Comparison of ENCODE assay signal across 22 cellular contexts in the genomic region with DNA sequence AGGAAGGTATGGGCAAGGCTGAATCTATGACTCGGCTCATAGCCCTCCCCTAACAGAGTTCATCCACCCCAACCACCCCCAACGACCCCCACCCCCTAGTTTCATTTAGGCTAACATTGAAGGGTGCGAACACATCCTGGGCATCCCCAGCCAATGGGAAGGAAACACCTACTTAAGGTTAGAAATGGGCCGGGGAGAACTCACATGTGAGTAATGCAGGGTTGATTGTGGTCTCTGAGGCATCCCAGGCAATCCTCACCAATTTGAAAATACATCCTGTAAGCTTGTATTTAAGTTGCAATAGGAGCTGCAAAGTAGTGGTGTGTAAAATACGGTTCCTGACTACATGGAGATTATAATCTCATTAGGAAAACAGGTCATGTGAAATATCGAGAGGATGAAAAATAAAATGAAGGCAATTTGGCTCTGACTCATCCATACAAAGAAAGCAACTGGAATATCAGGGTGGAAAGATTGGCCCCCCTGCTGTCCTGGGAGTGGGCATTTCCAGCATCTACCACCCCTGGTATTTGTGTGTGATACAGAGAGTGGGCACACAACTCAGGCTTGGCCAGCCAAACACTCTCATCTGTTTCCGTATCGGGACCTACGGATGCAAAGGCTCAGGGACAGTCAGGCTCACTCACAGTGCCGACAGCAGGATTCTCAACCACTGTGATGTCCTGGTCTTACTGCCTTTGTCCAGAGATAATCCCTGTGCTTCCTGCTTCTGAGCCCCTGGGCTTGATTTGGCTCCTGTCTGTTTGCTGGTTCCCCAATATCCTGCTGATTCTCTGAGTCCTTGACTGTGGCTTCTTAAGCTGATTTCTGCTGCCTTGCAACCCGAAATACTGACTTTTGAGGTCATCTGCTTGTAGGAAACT.
DNase-seq lines count a peak whose midpoint lies in the region; FAIRE-seq and TF ChIP-seq lines count a peak whose summit lies in the region.
"Had no signal": no experiment of that assay in that cellular context is flagged by ENCODE, and none has a peak within 500 bp of the region (broad histone marks: within the 10 kb centered on the region; RNA-seq: fewer than 3 reads in every experiment).

No MANE protein-coding gene starts in this region.

- no peak for TF ChIP-seq CTCF in GM12865 (IDR thresholded peaks at IDR 0.05; ENCODE audit: insufficient read depth, low read depth, low read length, missing control alignments)
- TF ChIP-seq CTCF in endothelial cell of umbilical vein (IDR thresholded peaks at IDR 0.05; ENCODE audit: extremely low read depth in 1 of 2, insufficient read depth in 1 of 2, low read depth in 1 of 2, low read length in 2 of 2): no peak
- no peak for TF ChIP-seq CTCF in osteoblast (IDR thresholded peaks at IDR 0.05; ENCODE audit: extremely low read depth, low read depth, low read length)
- no peak for TF ChIP-seq CTCF in ovary (IDR thresholded peaks at IDR 0.05)

- H3K4me2 ChIP-seq in endothelial cell of umbilical vein (ENCODE audit: insufficient read depth, low read length) (no peak overlapping the region), osteoblast (ENCODE audit: insufficient read depth, low read length) (no peak overlapping the region)
- H3K4me2 ChIP-seq: hepatocyte had no signal

- H3K79me2 ChIP-seq in endothelial cell of umbilical vein (ENCODE audit: control insufficient read depth, insufficient read depth, low read length) (no peaks in the 10 kb centered on the region), osteoblast (ENCODE audit: insufficient read depth, low read length) (no peaks in the 10 kb centered on the region)
- H3K79me2 ChIP-seq: hepatocyte had no signal

- H3K4me3 ChIP-seq in GM12865 (ENCODE audit: low read depth, low read length): no peak overlapping the region
- H3K4me3 ChIP-seq in endothelial cell of umbilical vein (replicated peaks in 1 of 3; ENCODE audit: insufficient read depth in 1 of 3, low read depth in 1 of 3, low read length in 3 of 3): no peak overlapping the region
- H3K4me3 ChIP-seq in osteoblast (ENCODE audit: insufficient read depth, low read length): no peak overlapping the region
- no peak overlapping the region for H3K4me3 ChIP-seq in effector memory CD4-positive, alpha-beta T cell (ENCODE audit: insufficient read depth, low read depth, low read length, poor library complexity, severe bottlenecking)
- H3K4me3 ChIP-seq in ovary: no peak overlapping the region
- H3K4me3 ChIP-seq: breast epithelium, hepatocyte, MG63, mucosa of descending colon, right lobe of liver had no signal

- peak; percentile 7 for DNase-seq in GM12865 (ENCODE audit: low read depth)
- DNase-seq in RPMI7951 (ENCODE audit: low read depth): peak; percentile 71
- DNase-seq in endothelial cell of umbilical vein (ENCODE audit: low read depth, low spot score): peak; percentile 13
- peak; percentile 59 for DNase-seq in osteoblast (ENCODE audit: insufficient read length, low spot score, missing footprints)
- no peak for DNase-seq in effector memory CD4-positive, alpha-beta T cell
- DNase-seq in NCI-H1092 (lab: John Stamatoyannopoulos, UW): no peak
- DNase-seq in ovary: no peak
- no peak for DNase-seq in T-helper 2 cell treated with Interferon-gamma antibody and Interleukin-4, amounts not matched to agents 5 μg/mL and 100 μg/mL, for 36 hours (ENCODE audit: low spot score)
- DNase-seq: activated CD4-positive, alpha-beta T cell treated with anti-CD3 and anti-CD28 coated beads, Interleukin-2, amount 10 ng/mL, durations not matched to agents 7 days and 5 days; CD8-positive, alpha-beta memory T cell; DMS79 treated with DMSO at 0.1 percent for 48 hours; left cardiac atrium; MG63; mucosa of descending colon; NCI-H187 treated with DMSO at 0.1 percent for 48 hours; NCI-H510A; nucleus accumbens; right lobe of liver; stimulated activated CD4-positive, alpha-beta T cell treated with anti-CD3 and anti-CD28 coated beads, Interleukin-2, amount 100 ng/mL, for 24 hours had no signal

- no peak overlapping the region for H3K9ac ChIP-seq in endothelial cell of umbilical vein (replicated peaks; ENCODE audit: extremely low read depth, insufficient read depth, low read length)

- H3K27me3 ChIP-seq in endothelial cell of umbilical vein (ENCODE audit: control insufficient read depth in 2 of 2, insufficient read depth in 2 of 2, low read length in 2 of 2): no peaks in the 10 kb centered on the region
- H3K27me3 ChIP-seq in osteoblast (ENCODE audit: insufficient read depth, low read length): no peaks in the 10 kb centered on the region
- H3K27me3 ChIP-seq in effector memory CD4-positive, alpha-beta T cell (replicated peaks; ENCODE audit: control insufficient read depth, insufficient read depth, low read length, poor library complexity, severe bottlenecking): no peaks in the 10 kb centered on the region
- no peaks in the 10 kb centered on the region for H3K27me3 ChIP-seq in ovary
- H3K27me3 ChIP-seq: breast epithelium, MG63, right lobe of liver had no signal

- no peaks in the 10 kb centered on the region for H3K36me3 Mint-ChIP-seq in T-helper 2 cell treated with Interferon-gamma antibody and Interleukin-4, amounts not matched to agents 5 μg/mL and 100 μg/mL, for 36 hours (ENCODE audit: low read depth)
- H3K36me3 Mint-ChIP-seq: activated naive CD4-positive, alpha-beta T cell treated with anti-CD3 and anti-CD28 coated beads, Interleukin-2, amount 50 U/mL, for 72 hours; CD8-positive, alpha-beta memory T cell had no signal

- no peaks in the 10 kb centered on the region for H3K9me3 ChIP-seq in endothelial cell of umbilical vein (replicated peaks; ENCODE audit: control insufficient read depth, insufficient read depth, low read length)
- H3K9me3 ChIP-seq in osteoblast (ENCODE audit: low read depth, low read length): no peaks in the 10 kb centered on the region
- H3K9me3 ChIP-seq in effector memory CD4-positive, alpha-beta T cell (ENCODE audit: control insufficient read depth, low read length): no peaks in the 10 kb centered on the region
- H3K9me3 ChIP-seq in ovary: no peaks in the 10 kb centered on the region
- H3K9me3 ChIP-seq: breast epithelium, MG63, mucosa of descending colon, right lobe of liver had no signal

- CTCF ChIA-PET in endothelial cell of umbilical vein (lab: Charles Lee): no interaction called here

- H3K4me1 ChIP-seq in endothelial cell of umbilical vein (ENCODE audit: control insufficient read depth, extremely low read depth, insufficient read depth, low read length): peaks cover 3% of the 10 kb centered on the region
- peaks cover 4% of the 10 kb centered on the region for H3K4me1 ChIP-seq in osteoblast (ENCODE audit: insufficient read depth, low read length)
- H3K4me1 ChIP-seq in effector memory CD4-positive, alpha-beta T cell (ENCODE audit: control insufficient read depth, insufficient read depth, low read length, poor library complexity, severe bottlenecking): no peaks in the 10 kb centered on the region
- no peaks in the 10 kb centered on the region for H3K4me1 ChIP-seq in ovary (ENCODE audit: insufficient read depth)
- H3K4me1 ChIP-seq: breast epithelium, right lobe of liver had no signal

- no peaks in the 10 kb centered on the region for H3K9me1 ChIP-seq in endothelial cell of umbilical vein (replicated peaks; ENCODE audit: control insufficient read depth, extremely low read depth, insufficient read depth, low read length)

- H3K27ac ChIP-seq in endothelial cell of umbilical vein (ENCODE audit: insufficient read depth, low read depth, low read length) (no peak overlapping the region), osteoblast (ENCODE audit: low read depth, low read length) (peak overlapping the region; percentile 26), ovary (no peak overlapping the region)
- H3K27ac ChIP-seq in effector memory CD4-positive, alpha-beta T cell (ENCODE audit: insufficient read depth, low read length, poor library complexity, severe bottlenecking): no peak overlapping the region
- H3K27ac ChIP-seq: breast epithelium, hepatocyte, right lobe of liver had no signal

- no peaks in the 10 kb centered on the region for H3K4me1 Mint-ChIP-seq in T-helper 2 cell treated with Interferon-gamma antibody and Interleukin-4, amounts not matched to agents 5 μg/mL and 100 μg/mL, for 36 hours (ENCODE audit: low read depth)
- H3K4me1 Mint-ChIP-seq: activated CD4-positive, alpha-beta T cell treated with anti-CD3 and anti-CD28 coated beads, Interleukin-2, amount 10 ng/mL, durations not matched to agents 7 days and 5 days; CD8-positive, alpha-beta memory T cell had no signal

- no peaks in the 10 kb centered on the region for H3K9me3 Mint-ChIP-seq in T-helper 2 cell treated with Interferon-gamma antibody and Interleukin-4, amounts not matched to agents 5 μg/mL and 100 μg/mL, for 36 hours
- H3K9me3 Mint-ChIP-seq: activated CD4-positive, alpha-beta T cell treated with anti-CD3 and anti-CD28 coated beads, Interleukin-2, amount 10 ng/mL, durations not matched to agents 7 days and 5 days had no signal

- FAIRE-seq in endothelial cell of umbilical vein (lab: Jason Lieb, UNC): no peak

- H2AFZ ChIP-seq in endothelial cell of umbilical vein (ENCODE audit: low read depth, low read length): peak overlapping the region; percentile 59
- no peak overlapping the region for H2AFZ ChIP-seq in osteoblast (ENCODE audit: low read length)
- H2AFZ ChIP-seq: hepatocyte had no signal

- H3K27ac Mint-ChIP-seq in T-helper 2 cell treated with Interferon-gamma antibody and Interleukin-4, amounts not matched to agents 5 μg/mL and 100 μg/mL, for 36 hours: no peak overlapping the region
- H3K27ac Mint-ChIP-seq: activated CD4-positive, alpha-beta T cell treated with anti-CD3 and anti-CD28 coated beads, Interleukin-2, amount 10 ng/mL, durations not matched to agents 7 days and 5 days; activated naive CD4-positive, alpha-beta T cell treated with anti-CD3 and anti-CD28 coated beads, Interleukin-2, amount 50 U/mL, for 72 hours; CD8-positive, alpha-beta memory T cell had no signal

- no peak overlapping the region for H3K4me3 Mint-ChIP-seq in T-helper 2 cell treated with Interferon-gamma antibody and Interleukin-4, amounts not matched to agents 5 μg/mL and 100 μg/mL, for 36 hours
- H3K4me3 Mint-ChIP-seq: activated CD4-positive, alpha-beta T cell treated with anti-CD3 and anti-CD28 coated beads, Interleukin-2, amount 10 ng/mL, durations not matched to agents 7 days and 5 days; CD8-positive, alpha-beta memory T cell had no signal

- TF ChIP-seq EP300 in ovary (IDR thresholded peaks at IDR 0.05): no peak

- POLR2A ChIA-PET in endothelial cell of umbilical vein (lab: Charles Lee): no interaction called here

- no TSS peak for BruUV-seq in endothelial cell of umbilical vein (replicated peaks; lab: Mats Ljungman, UMichigan)

- no peak for TF ChIP-seq POLR2A in endothelial cell of umbilical vein (IDR thresholded peaks at IDR 0.05; ENCODE audit: low read depth, low read length)
- no peak for TF ChIP-seq POLR2A in ovary (IDR thresholded peaks at IDR 0.05)

- no peaks in the 10 kb centered on the region for H4K20me1 ChIP-seq in endothelial cell of umbilical vein (replicated peaks; ENCODE audit: control insufficient read depth, extremely low read depth, insufficient read depth, low read length)
- H4K20me1 ChIP-seq in osteoblast (ENCODE audit: insufficient read depth, low read length): no peaks in the 10 kb centered on the region

- dilution Hi-C loops in endothelial cell of umbilical vein (cut with MboI; ENCODE audit: extremely low pct_ligation_motif_present, low sequenced_read_pairs): no loop called here

- H3K36me3 ChIP-seq in endothelial cell of umbilical vein (ENCODE audit: control insufficient read depth in 2 of 2, extremely low read depth in 1 of 2, insufficient read depth in 2 of 2, low read length in 2 of 2) (no peaks in the 10 kb centered on the region), osteoblast (ENCODE audit: insufficient read depth, low read length) (no peaks in the 10 kb centered on the region), ovary (no peaks in the 10 kb centered on the region)
- H3K36me3 ChIP-seq in effector memory CD4-positive, alpha-beta T cell (ENCODE audit: control insufficient read depth, insufficient read depth, low read length): no peaks in the 10 kb centered on the region
- H3K36me3 ChIP-seq: breast epithelium, MG63, right lobe of liver had no signal

- no peaks in the 10 kb centered on the region for H3K27me3 Mint-ChIP-seq in T-helper 2 cell treated with Interferon-gamma antibody and Interleukin-4, amounts not matched to agents 5 μg/mL and 100 μg/mL, for 36 hours (ENCODE audit: low read depth)
- H3K27me3 Mint-ChIP-seq: activated CD4-positive, alpha-beta T cell treated with anti-CD3 and anti-CD28 coated beads, Interleukin-2, amount 10 ng/mL, durations not matched to agents 7 days and 5 days; CD8-positive, alpha-beta memory T cell had no signal

- intact Hi-C loops in endothelial cell of umbilical vein (cut with micrococcal nuclease) (no loop called here), ovary (cut with DNase I) (no loop called here)

- 80 to 83% (median 81%) methylated on average over 11 of the region's 11 CpGs for WGBS in ovary, 3 donors

Comparison
In these comparisons a context has a peak if more than half of its experiments do, and no peak if none do; other contexts are left out.
1. DNase-seq: peak in GM12865 (single experiment), RPMI7951 (single experiment), endothelial cell of umbilical vein (single experiment) and osteoblast (single experiment); none in effector memory CD4-positive, alpha-beta T cell (0 of 3), NCI-H1092 (single experiment), ovary (0 of 5) and T-helper 2 cell treated with Interferon-gamma antibody and Interleukin-4, amounts not matched to agents 5 μg/mL and 100 μg/mL, for 36 hours (single experiment).